8 cellular contexts compared by ENCODE assay signal in genomic region chrX:154367474-154368308, GRCh38. TPM values are rescaled to one million over a fixed set of nuclear protein-coding genes. Genes with fewer than 3 reads are reported as not detected.
DNase-seq lines count a peak whose midpoint lies in the region; ATAC-seq and TF ChIP-seq lines count a peak whose summit lies in the region.

No MANE protein-coding gene starts in this region.

- 88% methylated on average over 30 of the region's 31 CpGs for WGBS in hepatocyte (ENCODE audit: low lambda C conversion rate, missing lambda C conversion rate)
- 52 to 90% (median 82%) methylated on average over 6 to 31 of the region's 31 CpGs for WGBS in spleen, 5 donors

- H3K4me2 ChIP-seq in hepatocyte: peak overlapping the region; percentile 85

- peaks cover 32% of the 10 kb centered on the region for H3K79me2 ChIP-seq in hepatocyte

- no peaks in the 10 kb centered on the region for H3K9me3 Mint-ChIP-seq in activated T-helper 17 cell treated with anti-CD3 and anti-CD28 coated beads, Interleukin-2, amount 50 U/mL, for 72 hours

- no peak for TF ChIP-seq POLR2A in spleen (IDR thresholded peaks at IDR 0.05)

- H3K4me3 ChIP-seq in HFF-Myc (replicated peaks; ENCODE audit: low read depth, low read length): peak overlapping the region; percentile 88
- no peak overlapping the region for H3K4me3 ChIP-seq in hepatocyte
- peak overlapping the region in 7 of 8 donors; percentile 65 to 91 (median 80) for H3K4me3 ChIP-seq in spleen

- H3K9me3 ChIP-seq in hepatocyte (ENCODE audit: low read depth): no peaks in the 10 kb centered on the region
- no peaks in the 10 kb centered on the region for H3K9me3 ChIP-seq in spleen

- no peaks in the 10 kb centered on the region for H3K9me2 ChIP-seq in hepatocyte (replicated peaks; ENCODE audit: insufficient read depth)

- no peak overlapping the region for H2AFZ ChIP-seq in hepatocyte

- H3K27ac Mint-ChIP-seq in activated T-helper 17 cell treated with anti-CD3 and anti-CD28 coated beads, Interleukin-2, amount 50 U/mL, for 72 hours: peak overlapping the region; percentile 90

- intact Hi-C loops in spleen (cut with DNase I; ENCODE audit: low total_unique reads): no loop called here

- H3K36me3 Mint-ChIP-seq in activated T-helper 17 cell treated with anti-CD3 and anti-CD28 coated beads, Interleukin-2, amount 50 U/mL, for 72 hours (ENCODE audit: low read depth): peaks cover 75% of the 10 kb centered on the region

- DNase-seq in HFF-Myc (ENCODE audit: extremely low read depth, low read depth) (no peak), hepatocyte (ENCODE audit: low spot score) (no peak), spleen (no peak), NCI-H1436 (lab: John Stamatoyannopoulos, UW) (no peak), SKM-1 (lab: John Stamatoyannopoulos, UW; ENCODE audit: unreplicated experiment) (no peak), DMS 273 treated with DMSO at 0.1 percent for 48 hours (lab: John Stamatoyannopoulos, UW) (no peak)

- peaks cover 11% of the 10 kb centered on the region for H4K20me1 ChIP-seq in hepatocyte (ENCODE audit: insufficient read depth, poor library complexity, severe bottlenecking)

- H3K27me3 Mint-ChIP-seq in activated T-helper 17 cell treated with anti-CD3 and anti-CD28 coated beads, Interleukin-2, amount 50 U/mL, for 72 hours: no peaks in the 10 kb centered on the region

- peak overlapping the region; percentile 100 for H3K27ac ChIP-seq in hepatocyte
- H3K27ac ChIP-seq in spleen: peak overlapping the region in 7 of 8 donors; percentile 57 to 94 (median 87)

- H3K4me3 Mint-ChIP-seq in activated T-helper 17 cell treated with anti-CD3 and anti-CD28 coated beads, Interleukin-2, amount 50 U/mL, for 72 hours: peak overlapping the region; percentile 84

- ATAC-seq in activated T-helper 17 cell treated with anti-CD3 and anti-CD28 coated beads, Interleukin-2, amount 50 U/mL, for 72 hours (replicated peaks): no peak
- no peak for ATAC-seq in GM19035 (IDR thresholded peaks at IDR 0.05; ENCODE audit: unreplicated experiment)

- TF ChIP-seq CTCF in HFF-Myc (IDR thresholded peaks at IDR 0.05; ENCODE audit: low read depth, low read length, missing control alignments) (no peak), hepatocyte (IDR thresholded peaks at IDR 0.05; ENCODE audit: poor library complexity) (no peak), spleen (IDR thresholded peaks at IDR 0.05 in 8 of 11, conservative IDR thresholded peaks at IDR 0.05 in 3 of 11) (no peak)

- no peaks in the 10 kb centered on the region for H3K36me3 ChIP-seq in hepatocyte (replicated peaks; ENCODE audit: insufficient read depth, low read depth)
- peaks cover 0 to 55% (median 46%) of the 10 kb centered on the region in 6 donors for H3K36me3 ChIP-seq in spleen

- H3K4me1 Mint-ChIP-seq in activated T-helper 17 cell treated with anti-CD3 and anti-CD28 coated beads, Interleukin-2, amount 50 U/mL, for 72 hours: no peaks in the 10 kb centered on the region

- H3K27me3 ChIP-seq in hepatocyte (no peaks in the 10 kb centered on the region), spleen (replicated peaks in 1 of 7) (no peaks in the 10 kb centered on the region)

- H3K4me1 ChIP-seq in hepatocyte (ENCODE audit: insufficient read depth) (peaks cover 8% of the 10 kb centered on the region), spleen (peaks cover 7 to 61% (median 37%) of the 10 kb centered on the region in 6 donors)

RNA-seq across cellular contexts. Expression of gene FLNA, which starts 6.7 kb away (rescaled TPM):
- 1,000 to 10,000 TPM; 1,274 to 1,383 TPM for total RNA-seq in activated T-helper 17 cell treated with anti-CD3 and anti-CD28 coated beads, Interleukin-2, amount 50 U/mL, for 72 hours
- total RNA-seq in hepatocyte (220 and 396 TPM in 2 replicates), spleen (1,000 to 10,000 TPM in 1 of 7 donors, 100 to 1,000 TPM in 6; 401 to 1,447 (median 668) TPM)
- polyA plus RNA-seq in hepatocyte (468 and 471 TPM in 2 replicates), spleen (100 to 1,000 TPM; 259 to 548 (median 322) TPM)

RNA-seq across cellular contexts. Expression of gene EMD, which starts 11.4 kb away (rescaled TPM):
- 10 to 100 TPM; 86.5 to 87.5 TPM for total RNA-seq in activated T-helper 17 cell treated with anti-CD3 and anti-CD28 coated beads, Interleukin-2, amount 50 U/mL, for 72 hours
- total RNA-seq in hepatocyte (34.2 and 39.4 TPM in 2 replicates), spleen (10 to 100 TPM; 29.8 to 56.3 (median 49.9) TPM)
- polyA plus RNA-seq in hepatocyte (61.0 and 65.7 TPM in 2 replicates), spleen (10 to 100 TPM; 77.8 to 83.1 (median 78.9) TPM)

RNA-seq across cellular contexts. Expression of gene RPL10, which starts 30.5 kb away (rescaled TPM):
- total RNA-seq in activated T-helper 17 cell treated with anti-CD3 and anti-CD28 coated beads, Interleukin-2, amount 50 U/mL, for 72 hours: 1,000 to 10,000 TPM; 1,604 to 1,651 TPM
- total RNA-seq in hepatocyte (4,114 and 4,460 TPM in 2 replicates), spleen (1,000 to 10,000 TPM; 2,711 to 4,089 (median 3,238) TPM)
- polyA plus RNA-seq in hepatocyte (1,206 and 1,210 TPM in 2 replicates), spleen (1,000 to 10,000 TPM; 6,919 to 9,324 (median 8,870) TPM)

RNA-seq across cellular contexts. Expression of gene DNASE1L1, which starts 41.4 kb away (rescaled TPM):
- 10 to 100 TPM; 13.9 to 16.7 TPM for total RNA-seq in activated T-helper 17 cell treated with anti-CD3 and anti-CD28 coated beads, Interleukin-2, amount 50 U/mL, for 72 hours
- total RNA-seq in hepatocyte (36.1 and 39.7 TPM in 2 replicates), spleen (10 to 100 TPM; 25.9 to 54.5 (median 43.5) TPM)
- polyA plus RNA-seq in hepatocyte (22.3 and 22.6 TPM in 2 replicates), spleen (10 to 100 TPM; 18.1 to 26.5 (median 22.5) TPM)

RNA-seq across cellular contexts. Expression of gene TAFAZZIN, which starts 43.6 kb away (rescaled TPM):
- total RNA-seq in activated T-helper 17 cell treated with anti-CD3 and anti-CD28 coated beads, Interleukin-2, amount 50 U/mL, for 72 hours: 10 to 100 TPM; 39.3 to 40.8 TPM
- total RNA-seq in hepatocyte: 25.0 and 26.7 TPM in 2 replicates
- polyA plus RNA-seq in hepatocyte: 41.3 and 69.6 TPM in 2 replicates
- 100 to 1,000 TPM in 1 of 7 donors, 10 to 100 TPM in 6; 70.1 to 107 (median 76.3) TPM for total RNA-seq in spleen
- 100 to 1,000 TPM in 2 of 3 donors, 10 to 100 TPM in 1; 65.7 to 135 (median 115) TPM for polyA plus RNA-seq in spleen
